ENCODE assay signal across 8 cellular contexts in genomic region chr1:42380617-42381423, GRCh38. TPM values are rescaled to one million over a fixed set of nuclear protein-coding genes. Genes with fewer than 3 reads are reported as not detected.
A peak's percentile ranks its signal among the peaks of the same experiment; 100 is the strongest.
DNase-seq lines count a peak whose midpoint lies in the region; ATAC-seq and TF ChIP-seq lines count a peak whose summit lies in the region.

RIMKLA (plus strand) TSS chr1:42380792; CDS start chr1:42380935, 143 bp downstream.

- in situ Hi-C loops in Panc1 (cut with HindIII; ENCODE audit: low pct_unique_long_range_greater_than_20kb, low sequenced_read_pairs), result no loop called here

- H3K9me3 ChIP-seq in Panc1 (ENCODE audit: control insufficient read depth, insufficient read depth, low read depth, low read length), result no peaks in the 10 kb centered on the region

- POLR2A ChIA-PET in Panc1 (lab: Charles Lee), result no interaction called here

- no peak for TF ChIP-seq CTCF in Panc1 (IDR thresholded peaks at IDR 0.05)

- 0 out of 2 replicates have a peak, but pooled peaks cover 2% of the 10 kb centered on the region for H3K27me3 ChIP-seq in Panc1 (ENCODE audit: control insufficient read depth, insufficient read depth, low read length)

- peaks cover 11% of the 10 kb centered on the region for H3K4me1 ChIP-seq in Panc1 (ENCODE audit: control insufficient read depth, insufficient read depth, low read length)

- no peaks in the 10 kb centered on the region for H3K36me3 ChIP-seq in Panc1 (ENCODE audit: control insufficient read depth, insufficient read depth, low read length)

- peaks cover 0 to 16% of the 10 kb centered on the region in 2 donors for H3K36me3 Mint-ChIP-seq in activated naive CD4-positive, alpha-beta T cell treated with anti-CD3 and anti-CD28 coated beads, Interleukin-2, amount 50 U/mL, for 72 hours

- H3K9me3 Mint-ChIP-seq in activated naive CD4-positive, alpha-beta T cell treated with anti-CD3 and anti-CD28 coated beads, Interleukin-2, amount 50 U/mL, for 72 hours, result no peaks in the 10 kb centered on the region

- BruUV-seq in Panc1 (replicated peaks; lab: Mats Ljungman, UMichigan), result no TSS peak

- H3K27ac ChIP-seq in Panc1 (ENCODE audit: low read length), result peak within 1 kb of the TSS; percentile 52; the same call in 1 of the 2 replicates

- no peak within 1 kb of the TSS for H3K27ac Mint-ChIP-seq in activated naive CD4-positive, alpha-beta T cell treated with anti-CD3 and anti-CD28 coated beads, Interleukin-2, amount 50 U/mL, for 72 hours

- intact Hi-C loops in Panc1 (cut with micrococcal nuclease; ENCODE audit: unreplicated experiment) (no loop called here), left cardiac atrium (cut with DNase I) (no loop called here)

- CTCF ChIA-PET in Panc1 (lab: Charles Lee), result no interaction called here

- DNase-seq in COLO668 (lab: John Stamatoyannopoulos, UW; ENCODE audit: unreplicated experiment) (peak; percentile 98), Panc1 (ENCODE audit: low read depth, low spot score) (no peak), left cardiac atrium (peak; percentile 72), pons (ENCODE audit: low spot score) (peak; percentile 48), GOT3 (lab: John Stamatoyannopoulos, UW) (no peak)
- DNase-seq in activated naive CD4-positive, alpha-beta T cell treated with anti-CD3 and anti-CD28 coated beads, Interleukin-2, amount 50 U/mL, for 72 hours (ENCODE audit: low spot score in 2 of 2), result peak in 1 of 2 donors; percentile 65

- ATAC-seq in GM19372 (IDR thresholded peaks at IDR 0.05; ENCODE audit: low read depth, unreplicated experiment), result peak; percentile 93
- ATAC-seq in HG03469 (IDR thresholded peaks at IDR 0.05; ENCODE audit: unreplicated experiment), result peak; percentile 68
- peak; percentile 99 for ATAC-seq in Panc1
- peak; percentile 88 to 95 for ATAC-seq in activated naive CD4-positive, alpha-beta T cell treated with anti-CD3 and anti-CD28 coated beads, Interleukin-2, amount 50 U/mL, for 72 hours
- peak; percentile 98 for ATAC-seq in left cardiac atrium

- peak within 1 kb of the TSS; percentile 58 to 62 for H3K4me3 ChIP-seq in Panc1 (ENCODE audit: low read depth in 2 of 2, low read length in 2 of 2)

RNA-seq across cellular contexts. Expression of gene RIMKLA, which starts in this region (rescaled TPM):
- 13.6 TPM for total RNA-seq in Panc1 (2021; ENCODE audit: unreplicated experiment)
- polyA plus RNA-seq in Panc1 (2012; ENCODE audit: insufficient read length), result 24.0 TPM
- total RNA-seq in activated naive CD4-positive, alpha-beta T cell treated with anti-CD3 and anti-CD28 coated beads, Interleukin-2, amount 50 U/mL, for 72 hours, result 10 to 100 TPM in 1 of 2 donors, under 1 TPM in 1; 0.68 to 18.0 TPM
- total RNA-seq in left cardiac atrium, result 1 to 10 TPM; 6.3 to 7.9 TPM

Comparison
In these comparisons a context has a peak if more than half of its experiments do, and no peak if none do; other contexts are left out.
1. DNase-seq: peak in COLO668 (single experiment), left cardiac atrium (single experiment) and pons (single experiment); none in Panc1 (single experiment) and GOT3 (single experiment).
2. Peak in every context shown above with its lines, with median percentiles within 50 percentile points of each other: ATAC-seq.